In the genomic region with DNA sequence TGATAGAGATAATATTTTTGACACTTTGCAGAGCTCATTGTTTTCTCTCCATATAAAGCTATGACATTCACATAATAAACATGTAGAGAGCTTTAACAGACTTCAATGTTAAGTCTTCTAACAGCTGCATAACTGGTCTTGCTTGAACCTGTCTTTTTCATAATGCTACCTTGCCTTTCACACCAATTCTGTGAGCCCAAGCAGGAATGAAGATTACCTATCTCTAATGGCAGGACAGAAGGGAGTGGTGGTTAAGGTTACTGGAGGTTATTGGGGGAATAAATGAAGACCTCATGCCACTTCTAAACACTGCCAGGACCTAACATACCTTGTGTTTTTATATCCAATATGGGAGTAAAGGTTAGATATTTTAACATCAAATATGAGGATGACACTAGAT, we compare ENCODE assay signal across 28 cellular contexts. TPM values are rescaled to one million over a fixed set of nuclear protein-coding genes. Genes with fewer than 3 reads are reported as not detected.
DNase-seq lines count a peak whose midpoint lies in the region; ATAC-seq and TF ChIP-seq lines count a peak whose summit lies in the region.
"Had no signal": no experiment of that assay in that cellular context is flagged by ENCODE, and none has a peak within 500 bp of the region (broad histone marks: within the 10 kb centered on the region; RNA-seq: fewer than 3 reads in every experiment).

No MANE protein-coding gene starts in this region.

- H3K27me3 ChIP-seq in heart right ventricle (no peaks in the 10 kb centered on the region), A673 (replicated peaks; ENCODE audit: insufficient read depth, low read depth, low read length, poor library complexity) (peaks cover 45% of the 10 kb centered on the region)
- H3K27me3 ChIP-seq: dorsolateral prefrontal cortex had no signal

- DNase-seq in heart right ventricle (no peak), Right ventricle myocardium superior (no peak), epithelial cell of esophagus (ENCODE audit: low read depth) (peak; percentile 40), UCSD-AML1 (lab: John Stamatoyannopoulos, UW; ENCODE audit: unreplicated experiment) (no peak), A673 (ENCODE audit: low spot score) (no peak)
- DNase-seq: activated CD4-positive, alpha-beta T cell treated with anti-CD3 and anti-CD28 coated beads, Interleukin-2, amount 50 U/mL, for 48 hours; activated CD8-positive, alpha-beta memory T cell treated with anti-CD3 and anti-CD28 coated beads, Interleukin-2, amount 50 U/mL, for 48 hours; activated naive CD8-positive, alpha-beta T cell treated with anti-CD3 and anti-CD28 coated beads for 36 hours; DND-41; dorsolateral prefrontal cortex; GOT3; left ventricle myocardium superior; mucosa of descending colon; MV-4-11; NCI-H524; NK-92 treated with Interleukin-12 subunit alpha and Interleukin-12 subunit beta, amount 100 ng/mL, for 24 hours; occipital lobe; PC-9; retina; SHP77; T1000 had no signal

- H3K9me3 ChIP-seq in heart right ventricle (no peaks in the 10 kb centered on the region), A673 (ENCODE audit: low read depth, low read length, poor library complexity, severe bottlenecking) (no peaks in the 10 kb centered on the region)
- H3K9me3 ChIP-seq: A549, mucosa of descending colon had no signal

- peaks cover 10% of the 10 kb centered on the region for H3K4me1 Mint-ChIP-seq in nephron

- ATAC-seq in heart right ventricle (no peak), Right ventricle myocardium superior (ENCODE audit: poor library complexity) (no peak), HG03432 (IDR thresholded peaks at IDR 0.05; ENCODE audit: unreplicated experiment) (no peak)
- ATAC-seq: A549; activated T-helper 17 cell treated with anti-CD3 and anti-CD28 coated beads, Interleukin-2, amount 50 U/mL, for 72 hours; GM12878; left ventricle myocardium superior; mucosa of descending colon; WTC11 had no signal

- intact Hi-C loops in heart right ventricle (cut with DNase I) (no loop called here), Right ventricle myocardium superior (cut with DNase I) (no loop called here), A673 (cut with micrococcal nuclease; ENCODE audit: unreplicated experiment) (no loop called here)

- H3K27ac ChIP-seq in heart right ventricle (peak overlapping the region in 7 of 10 donors; percentile 34 to 99 (median 94)), urinary bladder (ENCODE audit: low read depth) (peak overlapping the region; percentile 77), A673 (ENCODE audit: low read depth, low read length, poor library complexity, severe bottlenecking) (no peak overlapping the region)
- H3K27ac ChIP-seq: PC-9 had no signal

- peaks cover 0 to 58% (median 30%) of the 10 kb centered on the region in 9 donors for H3K4me1 ChIP-seq in heart right ventricle
- no peaks in the 10 kb centered on the region for H3K4me1 ChIP-seq in urinary bladder (ENCODE audit: insufficient read depth)
- no peaks in the 10 kb centered on the region for H3K4me1 ChIP-seq in A673 (ENCODE audit: insufficient read depth, low read length, poor library complexity, severe bottlenecking)

- CTCF ChIA-PET in A673 (lab: Charles Lee), result interaction anchor here (0.6 kb wide), 1 partner anchor 75 kb away, joined by 7 read pairs; no protein-coding TSS in a partner anchor

- H3K4me3 ChIP-seq in heart right ventricle (no peak overlapping the region), epithelial cell of esophagus (ENCODE audit: low read length) (no peak overlapping the region), urinary bladder (ENCODE audit: low read depth, low read length) (no peak overlapping the region), A673 (ENCODE audit: low read depth, low read length, poor library complexity, severe bottlenecking) (no peak overlapping the region)
- H3K4me3 ChIP-seq: A549, dorsolateral prefrontal cortex, GM12878, mucosa of descending colon, PC-9 had no signal

- POLR2A ChIA-PET in A673 (lab: Charles Lee; ENCODE audit: low non-redundant PET), result no interaction called here

- H3K4me3 Mint-ChIP-seq in nephron, result peak overlapping the region in 2 of 3 experiments; percentile 14 to 42
- H3K4me3 Mint-ChIP-seq: activated naive CD8-positive, alpha-beta T cell treated with anti-CD3 and anti-CD28 coated beads for 36 hours had no signal

- peaks cover 0 to 12% (median 0%) of the 10 kb centered on the region in 9 donors for H3K36me3 ChIP-seq in heart right ventricle
- no peaks in the 10 kb centered on the region for H3K36me3 ChIP-seq in urinary bladder (ENCODE audit: insufficient read depth)
- no peaks in the 10 kb centered on the region for H3K36me3 ChIP-seq in A673 (ENCODE audit: insufficient read depth, low read length, poor library complexity, severe bottlenecking)

- no peak for TF ChIP-seq CTCF in heart right ventricle (IDR thresholded peaks at IDR 0.05)
- no peak for TF ChIP-seq CTCF in epithelial cell of esophagus (IDR thresholded peaks at IDR 0.05; ENCODE audit: insufficient read depth, low read depth, low read length, missing control alignments)
- no peak for TF ChIP-seq CTCF in nephron (IDR thresholded peaks at IDR 0.05; ENCODE audit: unreplicated experiment in 3 of 3)
- no peak for TF ChIP-seq CTCF in A673 (conservative IDR thresholded peaks at IDR 0.05; ENCODE audit: low read depth, low read length)

- peaks cover 5% of the 10 kb centered on the region for H3K27me3 Mint-ChIP-seq in nephron (ENCODE audit: low read depth)
- H3K27me3 Mint-ChIP-seq: activated T-helper 17 cell treated with anti-CD3 and anti-CD28 coated beads, Interleukin-2, amount 50 U/mL, for 72 hours had no signal

- H3K9me3 Mint-ChIP-seq in nephron, result no peaks in the 10 kb centered on the region
- H3K9me3 Mint-ChIP-seq: activated naive CD8-positive, alpha-beta T cell treated with anti-CD3 and anti-CD28 coated beads for 36 hours; activated T-helper 17 cell treated with anti-CD3 and anti-CD28 coated beads, Interleukin-2, amount 50 U/mL, for 72 hours; WTC11 had no signal

- no peaks in the 10 kb centered on the region for H3K36me3 Mint-ChIP-seq in nephron (ENCODE audit: low read depth)
- H3K36me3 Mint-ChIP-seq: WTC11 had no signal

- H3K27ac Mint-ChIP-seq in nephron, result no peak overlapping the region
- H3K27ac Mint-ChIP-seq: activated naive CD8-positive, alpha-beta T cell treated with anti-CD3 and anti-CD28 coated beads for 36 hours; WTC11 had no signal

- no TSS peak for BruUV-seq in A673 (replicated peaks; lab: Mats Ljungman, UMichigan)

RNA-seq across cellular contexts. Expression of a gene that starts 2.3 kb away (rescaled TPM):
- total RNA-seq in heart right ventricle (100 to 1,000 TPM in 3 of 10 donors, 10 to 100 TPM in 7; 69.5 to 132 (median 81.4) TPM), Right ventricle myocardium superior (73.6 TPM), urinary bladder (108 TPM), A673 (2021) (0.57 and 0.71 TPM in 2 replicates)
- polyA plus RNA-seq in heart right ventricle (10 to 100 TPM; 25.3 to 90.6 TPM), urinary bladder (83.1 TPM)

Comparison
In these comparisons a context has a peak if more than half of its experiments do, and no peak if none do; other contexts are left out.
1. RNA of a gene that starts 2.3 kb away (total RNA-seq): 108 TPM in urinary bladder (single experiment), 69.5 to 132 TPM in heart right ventricle and 73.6 TPM in Right ventricle myocardium superior (single experiment); 0.57 to 0.71 TPM in A673; every median in the first group is over 10 times any median in the second.